Comparison of ENCODE assay signal across 27 cellular contexts in the genomic region with DNA sequence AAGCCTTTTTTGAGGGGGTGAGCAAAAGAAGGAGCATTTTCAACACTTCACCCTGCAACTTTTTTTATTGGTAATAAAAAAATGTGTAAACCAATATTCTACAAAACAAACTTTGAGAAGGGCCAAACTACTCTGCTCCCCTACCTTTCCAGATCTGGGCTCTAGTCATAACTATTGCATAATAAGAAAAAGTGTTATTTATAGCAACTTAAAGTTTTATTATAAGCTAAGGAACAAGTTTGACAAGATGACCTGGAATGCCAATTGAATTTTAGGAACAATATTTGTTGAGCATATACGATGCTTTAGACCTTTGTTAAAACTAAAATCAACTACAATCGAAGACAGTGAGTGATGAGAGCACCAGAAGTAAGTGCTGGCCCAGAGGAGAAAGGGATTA.
"Had no signal": no experiment of that assay in that cellular context is flagged by ENCODE, and none has a peak within 500 bp of the region (broad histone marks: within the 10 kb centered on the region; RNA-seq: fewer than 3 reads in every experiment).

No MANE protein-coding gene starts in this region.

- H3K4me1 Mint-ChIP-seq: brain had no signal

- H3K4me3 ChIP-seq: ascending aorta, breast epithelium, cardiac muscle cell, colonic mucosa had no signal

- H3K36me3 Mint-ChIP-seq: brain had no signal

- H3K4me1 ChIP-seq: ascending aorta, breast epithelium, colonic mucosa had no signal

- H3K27me3 ChIP-seq: ascending aorta, breast epithelium, cardiac muscle cell, colonic mucosa had no signal

- H3K9me3 Mint-ChIP-seq: activated CD4-positive, alpha-beta memory T cell treated with anti-CD3 and anti-CD28 coated beads, Interleukin-2, amount 10 ng/mL, durations not matched to agents 7 days and 5 days; activated CD4-positive, alpha-beta T cell treated with anti-CD3 and anti-CD28 coated beads, Interleukin-2, amount 10 ng/mL, durations not matched to agents 7 days and 5 days; activated naive CD4-positive, alpha-beta T cell treated with anti-CD3 and anti-CD28 coated beads, Interleukin-2, amount 50 U/mL, for 72 hours; activated naive CD8-positive, alpha-beta T cell treated with anti-CD3 and anti-CD28 coated beads, Interleukin-2, amount 10 ng/mL, durations not matched to agents 7 days and 5 days; activated T-cell treated with anti-CD3 and anti-CD28 coated beads, Interleukin-2, amount 50 U/mL, for 24 hours; brain had no signal

- H3K4me3 Mint-ChIP-seq: activated CD4-positive, alpha-beta memory T cell treated with anti-CD3 and anti-CD28 coated beads, Interleukin-2, amount 10 ng/mL, durations not matched to agents 7 days and 5 days; activated CD4-positive, alpha-beta T cell treated with anti-CD3 and anti-CD28 coated beads, Interleukin-2, amount 10 ng/mL, durations not matched to agents 7 days and 5 days; activated naive CD8-positive, alpha-beta T cell treated with anti-CD3 and anti-CD28 coated beads, Interleukin-2, amount 10 ng/mL, durations not matched to agents 7 days and 5 days; activated T-cell treated with anti-CD3 and anti-CD28 coated beads, Interleukin-2, amount 50 U/mL, for 24 hours; activated T-cell treated with anti-CD3 and anti-CD28 coated beads, Interleukin-2, amount 50 U/mL, for 72 hours; brain had no signal

- H3K9me3 ChIP-seq: ascending aorta, breast epithelium, colonic mucosa had no signal

- H3K27me3 Mint-ChIP-seq: activated CD4-positive, alpha-beta memory T cell treated with anti-CD3 and anti-CD28 coated beads, Interleukin-2, amount 10 ng/mL, durations not matched to agents 7 days and 5 days; activated CD4-positive, alpha-beta T cell treated with anti-CD3 and anti-CD28 coated beads, Interleukin-2, amount 10 ng/mL, durations not matched to agents 7 days and 5 days; activated naive CD8-positive, alpha-beta T cell treated with anti-CD3 and anti-CD28 coated beads, Interleukin-2, amount 10 ng/mL, durations not matched to agents 7 days and 5 days; activated T-cell treated with anti-CD3 and anti-CD28 coated beads, Interleukin-2, amount 50 U/mL, for 24 hours had no signal

- H3K27ac Mint-ChIP-seq: activated CD4-positive, alpha-beta memory T cell treated with anti-CD3 and anti-CD28 coated beads, Interleukin-2, amount 10 ng/mL, durations not matched to agents 7 days and 5 days; activated CD4-positive, alpha-beta T cell treated with anti-CD3 and anti-CD28 coated beads, Interleukin-2, amount 10 ng/mL, durations not matched to agents 7 days and 5 days; activated naive CD8-positive, alpha-beta T cell treated with anti-CD3 and anti-CD28 coated beads, Interleukin-2, amount 10 ng/mL, durations not matched to agents 7 days and 5 days; activated T-cell treated with anti-CD3 and anti-CD28 coated beads, Interleukin-2, amount 50 U/mL, for 72 hours; brain had no signal

- H3K27ac ChIP-seq: ascending aorta, breast epithelium, cardiac muscle cell, colonic mucosa had no signal

- DNase-seq: activated CD4-positive, alpha-beta memory T cell treated with anti-CD3 and anti-CD28 coated beads, Interleukin-2, amount 10 ng/mL, durations not matched to agents 7 days and 5 days; activated CD4-positive, alpha-beta T cell treated with anti-CD3 and anti-CD28 coated beads for 1 hour; activated CD4-positive, alpha-beta T cell treated with anti-CD3 and anti-CD28 coated beads for 4 hours; activated CD4-positive, alpha-beta T cell treated with anti-CD3 and anti-CD28 coated beads, Interleukin-2, amount 10 ng/mL, durations not matched to agents 7 days and 5 days; activated CD4-positive, alpha-beta T cell treated with anti-CD3 and anti-CD28 coated beads, Interleukin-2, amount 50 U/mL, for 4 hours; activated CD4-positive, CD25-positive, alpha-beta regulatory T cell; activated CD8-positive, alpha-beta memory T cell treated with anti-CD3 and anti-CD28 coated beads, Interleukin-2, amount 50 U/mL, for 48 hours; activated effector memory CD4-positive, alpha-beta T cell treated with Interleukin-2 at 50 U/mL for 16 hours; activated gamma-delta T cell treated with Interleukin-2 at 50 U/mL for 16 hours; activated naive CD4-positive, alpha-beta T cell treated with Interleukin-2 at 50 U/mL for 16 hours; activated naive CD8-positive, alpha-beta T cell treated with anti-CD3 and anti-CD28 coated beads, Interleukin-2, amount 10 ng/mL, durations not matched to agents 7 days and 5 days; activated T-cell treated with anti-CD3 and anti-CD28 coated beads for 4 hours; activated T-cell treated with anti-CD3 and anti-CD28 coated beads, Interleukin-2, amount 50 U/mL, for 24 hours; activated T-cell treated with anti-CD3 and anti-CD28 coated beads, Interleukin-2, amount 50 U/mL, for 72 hours; central memory CD4-positive, alpha-beta T cell; cerebellar nuclear complex; colonic mucosa; effector CD8-positive, alpha-beta T cell; foreskin fibroblast; head of caudate nucleus; T-helper 1 cell; T-helper 2 cell had no signal

- H3K36me3 ChIP-seq: ascending aorta, breast epithelium, cardiac muscle cell, colonic mucosa had no signal
